24 cellular contexts compared by ENCODE assay signal in the genomic region with DNA sequence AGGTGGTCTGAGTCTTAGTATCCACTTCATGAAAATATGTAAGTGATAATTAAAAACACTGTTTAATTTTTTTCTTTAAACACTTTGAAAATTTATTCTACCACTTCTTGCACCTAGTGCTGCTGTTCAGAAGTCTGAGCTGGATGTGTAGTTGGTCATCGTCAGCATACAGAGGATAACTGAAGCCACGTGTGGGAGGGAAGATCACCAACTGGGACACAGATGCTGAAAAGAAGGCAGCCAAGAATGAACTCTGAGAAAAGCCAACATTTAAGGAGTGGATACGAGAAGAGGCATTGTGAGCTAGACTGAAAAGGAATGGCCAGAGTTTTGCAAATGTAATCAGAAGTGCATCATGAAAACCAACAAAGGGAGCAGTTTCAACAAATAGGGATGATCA. TPM values are rescaled to one million over a fixed set of nuclear protein-coding genes. Genes with fewer than 3 reads are reported as not detected.
"Had no signal": no experiment of that assay in that cellular context is flagged by ENCODE, and none has a peak within 500 bp of the region (broad histone marks: within the 10 kb centered on the region; RNA-seq: fewer than 3 reads in every experiment).

No MANE protein-coding gene starts in this region.

- ATAC-seq: activated CD8-positive, alpha-beta T cell treated with anti-CD3 and anti-CD28 coated beads, Interleukin-2, amount 10 ng/mL, durations not matched to agents 7 days and 5 days; PC-3; T-helper 17 cell; WTC11 had no signal

- DNase-seq: activated CD4-positive, alpha-beta T cell treated with anti-CD3 and anti-CD28 coated beads for 48 hours; activated CD4-positive, alpha-beta T cell treated with anti-CD3 and anti-CD28 coated beads, Interleukin-2, amount 50 U/mL, for 4 hours; activated CD4-positive, CD25-positive, alpha-beta regulatory T cell treated with anti-CD3 and anti-CD28 coated beads, Interleukin-2, amount 50 U/mL, for 72 hours; activated CD8-positive, alpha-beta memory T cell treated with anti-CD3 and anti-CD28 coated beads, Interleukin-2, amount 50 U/mL, for 48 hours; activated CD8-positive, alpha-beta T cell treated with anti-CD3 and anti-CD28 coated beads, Interleukin-2, amount 10 ng/mL, durations not matched to agents 7 days and 5 days; activated effector memory CD4-positive, alpha-beta T cell treated with Interleukin-2 at 50 U/mL for 16 hours; activated naive CD4-positive, alpha-beta T cell; activated T-cell treated with anti-CD3 and anti-CD28 coated beads, Interleukin-2, amount 50 U/mL, for 1 hour; aorta; KG1; NCI-H1048; NCI-H1417 treated with DMSO at 0.1 percent for 48 hours; NCI-H1694; NCI-H2029 treated with DMSO at 0.1 percent for 48 hours; NCI-H510A treated with DMSO at 0.1 percent for 48 hours; NCI-H69; NK-92 treated with Interleukin-12 subunit alpha and Interleukin-12 subunit beta, amount 100 ng/mL, for 24 hours; PC-3; SHP77 treated with DMSO at 0.1 percent for 48 hours; T-helper 17 cell; T-helper 9 cell had no signal

RNA-seq across cellular contexts. Expression of gene CLCA4, which starts 24.6 kb away (rescaled TPM):
- total RNA-seq: activated CD8-positive, alpha-beta T cell treated with anti-CD3 and anti-CD28 coated beads, Interleukin-2, amount 10 ng/mL, durations not matched to agents 7 days and 5 days; LHCN-M2; M059J; PC-3; T-helper 17 cell; WTC11 had no signal

RNA-seq across cellular contexts. Expression of gene CLCA1, which starts 53.5 kb away (rescaled TPM):
- total RNA-seq: activated CD8-positive, alpha-beta T cell treated with anti-CD3 and anti-CD28 coated beads, Interleukin-2, amount 10 ng/mL, durations not matched to agents 7 days and 5 days; LHCN-M2; M059J; PC-3; T-helper 17 cell had no signal
